7 cellular contexts compared by ENCODE assay signal in the genomic region with DNA sequence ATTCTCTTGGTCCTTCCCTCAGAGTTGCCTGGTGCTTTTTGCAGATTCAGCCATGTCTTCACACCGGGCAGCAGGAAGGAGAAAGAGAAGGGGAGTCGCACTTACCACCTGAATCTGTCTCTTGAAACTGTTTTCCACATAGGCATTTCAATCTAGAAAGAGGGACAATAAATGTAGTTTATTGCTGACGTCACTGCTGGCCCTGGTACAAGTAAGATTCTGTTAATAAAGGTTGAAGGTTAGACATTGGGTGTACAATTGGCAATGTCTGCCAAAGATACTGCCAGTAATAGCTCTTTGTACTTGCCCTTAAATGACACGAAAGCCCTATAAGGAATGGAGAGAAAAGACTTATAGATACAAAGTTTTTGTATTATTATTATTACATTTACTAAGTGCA.
"Had no signal": no experiment of that assay in that cellular context is flagged by ENCODE, and none has a peak within 500 bp of the region (broad histone marks: within the 10 kb centered on the region; RNA-seq: fewer than 3 reads in every experiment).

No MANE protein-coding gene starts in this region.

- H3K9me3 Mint-ChIP-seq: IgD-negative memory B cell had no signal

- H3K27ac ChIP-seq: HL-60 had no signal

- H3K27ac Mint-ChIP-seq: IgD-negative memory B cell had no signal

- H3K4me3 ChIP-seq: K562 had no signal

- H3K36me3 Mint-ChIP-seq: IgD-negative memory B cell had no signal

- H3K4me3 Mint-ChIP-seq: IgD-negative memory B cell had no signal

- ATAC-seq: K562 had no signal

- FAIRE-seq: HTR-8/SVneo, K562 had no signal

- DNase-seq: IMR-90, KBM-7, KG1 had no signal

- H3K4me1 Mint-ChIP-seq: IgD-negative memory B cell had no signal
